Comparison of ENCODE assay signal across 22 cellular contexts in genomic region chr19:7607212-7607873, GRCh38. TPM values are rescaled to one million over a fixed set of nuclear protein-coding genes. Genes with fewer than 3 reads are reported as not detected.
DNase-seq lines count a peak whose midpoint lies in the region; ATAC-seq, FAIRE-seq and TF ChIP-seq lines count a peak whose summit lies in the region.
"Had no signal": no experiment of that assay in that cellular context is flagged by ENCODE, and none has a peak within 500 bp of the region (broad histone marks: within the 10 kb centered on the region; RNA-seq: fewer than 3 reads in every experiment).

No MANE protein-coding gene starts in this region.

- H3K79me1 ChIP-seq in neuronal stem cell (ENCODE audit: low read depth, low read length): peaks cover 2% of the 10 kb centered on the region

- peak overlapping the region; percentile 24 for H2BK5ac ChIP-seq in neuronal stem cell (ENCODE audit: low read length)

- no peaks in the 10 kb centered on the region for H3K4me1 ChIP-seq in A549
- H3K4me1 ChIP-seq in K562 (replicated peaks in 1 of 2; ENCODE audit: control insufficient read depth in 2 of 2, insufficient read depth in 2 of 2, low read length in 2 of 2): peaks cover 2 to 48% of the 10 kb centered on the region in 2 experiments; a peak in 4 of 5 replicates
- no peaks in the 10 kb centered on the region for H3K4me1 ChIP-seq in neuronal stem cell (ENCODE audit: control insufficient read depth in 2 of 2, insufficient read depth in 1 of 2, low read depth in 1 of 2, low read length in 2 of 2)
- no peaks in the 10 kb centered on the region for H3K4me1 ChIP-seq in vagina
- H3K4me1 ChIP-seq: HAP-1 had no signal

- no peaks in the 10 kb centered on the region for H3K36me3 ChIP-seq in K562 (ENCODE audit: control insufficient read depth, insufficient read depth, low read length)
- peaks cover 1 to 7% of the 10 kb centered on the region in 2 donors for H3K36me3 ChIP-seq in neuronal stem cell (replicated peaks in 1 of 2; ENCODE audit: control insufficient read depth in 2 of 2, insufficient read depth in 2 of 2, low read length in 2 of 2)
- H3K36me3 ChIP-seq in vagina: no peaks in the 10 kb centered on the region

- ATAC-seq in A549: no peak
- no peak for ATAC-seq in K562
- no peak for ATAC-seq in T-helper 17 cell
- ATAC-seq: GM23338 had no signal

- no peak overlapping the region for H3K23ac ChIP-seq in neuronal stem cell (ENCODE audit: low read depth, low read length, poor library complexity)

- no peak overlapping the region for H3K14ac ChIP-seq in neuronal stem cell (ENCODE audit: low read length)

- H3K18ac ChIP-seq in neuronal stem cell (ENCODE audit: low read length): no peak overlapping the region

- H3K4me3 Mint-ChIP-seq in T-helper 17 cell: no peak overlapping the region
- H3K4me3 Mint-ChIP-seq: CD4-positive, alpha-beta memory T cell; GM23338 had no signal

- CTCF ChIA-PET in A549 (lab: Yijun Ruan, JAX) (interaction anchor here (1.3 to 3.3 kb wide), 2 partner anchors 10 to 23 kb away, joined by 3 to 13 read pairs; no protein-coding TSS in a partner anchor), K562 (lab: Yijun Ruan, JAX; ENCODE audit: low intra/inter-chr PET ratio) (no interaction called here)

- no peak overlapping the region for H2AK5ac ChIP-seq in neuronal stem cell (ENCODE audit: low read depth, low read length)

- H2BK15ac ChIP-seq in neuronal stem cell (ENCODE audit: low read length): no peak overlapping the region

- TF ChIP-seq POLR2A in A549 (IDR thresholded peaks at IDR 0.05; ENCODE audit: low read length): no peak
- TF ChIP-seq POLR2A in K562 (conservative IDR thresholded peaks at IDR 0.05): no peak
- TF ChIP-seq POLR2A in vagina (IDR thresholded peaks at IDR 0.05): no peak

- peaks cover 14% of the 10 kb centered on the region for H3K27me3 Mint-ChIP-seq in T-helper 17 cell

- DNase-seq in A549 (ENCODE audit: low read depth in 1 of 2, low spot score in 1 of 2) (no peak), K562 (ENCODE audit: extremely low read depth in 1 of 4, low spot score in 3 of 4) (no peak), neuronal stem cell (ENCODE audit: low spot score) (no peak), vagina (ENCODE audit: extremely low spot score in 2 of 2) (no peak), T-helper 17 cell (no peak)
- DNase-seq: 8988T; C1 segment of cervical spinal cord; Calu3; CD4-positive, alpha-beta memory T cell; COR-L47; DMS53; DMS79 treated with DMSO at 0.1 percent for 48 hours; GF-D8 had no signal

- TF ChIP-seq RAD21 in A549 (conservative IDR thresholded peaks at IDR 0.05 in 1 of 2, IDR thresholded peaks at IDR 0.05 in 1 of 2): no peak
- no peak for TF ChIP-seq RAD21 in K562 (CRISPR knock-in tag; conservative IDR thresholded peaks at IDR 0.05 in 1 of 2, IDR thresholded peaks at IDR 0.05 in 1 of 2)

- H2AFZ ChIP-seq in K562 (ENCODE audit: low read depth, low read length) (no peak overlapping the region), neuronal stem cell (ENCODE audit: low read length) (no peak overlapping the region)
- H2AFZ ChIP-seq: GM23338 had no signal

- no peaks in the 10 kb centered on the region for H3K9me1 ChIP-seq in K562 (ENCODE audit: control insufficient read depth, insufficient read depth, low read length)

- TF ChIP-seq CTCF in A549 (IDR thresholded peaks at IDR 0.05): no peak
- TF ChIP-seq CTCF in K562 (IDR thresholded peaks at IDR 0.05 in 2 of 3, conservative IDR thresholded peaks at IDR 0.05 in 1 of 3; ENCODE audit: insufficient read depth in 2 of 3, low read depth in 1 of 3, low read length in 3 of 3): no peak
- TF ChIP-seq CTCF in vagina (IDR thresholded peaks at IDR 0.05): no peak

- no peak for TF ChIP-seq EP300 in A549 (IDR thresholded peaks at IDR 0.05)
- TF ChIP-seq EP300 in K562 (IDR thresholded peaks at IDR 0.05; ENCODE audit: low read length): no peak

- H3K4ac ChIP-seq in neuronal stem cell (ENCODE audit: low read length): no peak overlapping the region

- peaks cover 9% of the 10 kb centered on the region; the same call in 1 of the 2 replicates for H4K20me1 ChIP-seq in K562 (replicated peaks; ENCODE audit: control insufficient read depth, insufficient read depth, low read length)

- H4K8ac ChIP-seq in neuronal stem cell (ENCODE audit: low read depth, low read length): no peak overlapping the region

- H3K4me1 Mint-ChIP-seq in T-helper 17 cell: peaks cover 2% of the 10 kb centered on the region

- no peaks in the 10 kb centered on the region for H3K9me3 ChIP-seq in A549
- no peaks in the 10 kb centered on the region for H3K9me3 ChIP-seq in K562 (replicated peaks; ENCODE audit: control insufficient read depth, insufficient read depth, low read depth, low read length)
- no peaks in the 10 kb centered on the region for H3K9me3 ChIP-seq in neuronal stem cell (replicated peaks in 1 of 2; ENCODE audit: control insufficient read depth in 2 of 2, insufficient read depth in 1 of 2, low read depth in 1 of 2, low read length in 2 of 2)
- H3K9me3 ChIP-seq in vagina: no peaks in the 10 kb centered on the region
- H3K9me3 ChIP-seq in T-helper 17 cell (ENCODE audit: control insufficient read depth, low read length, poor library complexity, severe bottlenecking): no peaks in the 10 kb centered on the region
- H3K9me3 ChIP-seq: HAP-1 had no signal

- no peak overlapping the region for H3K27ac Mint-ChIP-seq in T-helper 17 cell
- H3K27ac Mint-ChIP-seq: GM23338 had no signal

- H3K27me3 ChIP-seq in K562 (ENCODE audit: control insufficient read depth in 2 of 2, insufficient read depth in 2 of 2, low read length in 2 of 2): peaks cover 6 to 27% of the 10 kb centered on the region in 2 experiments; a peak in 3 of 5 replicates
- no peaks in the 10 kb centered on the region for H3K27me3 ChIP-seq in neuronal stem cell (ENCODE audit: control insufficient read depth in 3 of 3, insufficient read depth in 3 of 3, low read depth in 1 of 3, low read length in 3 of 3)
- no peaks in the 10 kb centered on the region for H3K27me3 ChIP-seq in vagina

- H3K9ac ChIP-seq in K562 (ENCODE audit: insufficient read depth in 1 of 2, low read depth in 2 of 2, low read length in 2 of 2) (no peak overlapping the region), neuronal stem cell (ENCODE audit: low read depth, low read length, poor library complexity) (no peak overlapping the region)

- no peak overlapping the region for H3K27ac ChIP-seq in A549
- no peak overlapping the region for H3K27ac ChIP-seq in K562 (ENCODE audit: extremely low read depth, low read depth, low read length)
- H3K27ac ChIP-seq in neuronal stem cell (replicated peaks; ENCODE audit: low read length): no peak overlapping the region
- H3K27ac ChIP-seq in vagina: no peak overlapping the region

- H4K91ac ChIP-seq in neuronal stem cell (ENCODE audit: low read depth, low read length, poor library complexity): no peak overlapping the region

- in situ Hi-C loops in K562 (cut with MboI): no loop called here

- POLR2A ChIA-PET in A549 (lab: Yijun Ruan, JAX): no interaction called here
- POLR2A ChIA-PET in K562 (lab: Yijun Ruan, JAX): interaction anchor here (0.9 to 1.5 kb wide), 3 partner anchors 11 to 596 kb away, joined by 3 to 5 read pairs (median 3); no protein-coding TSS in a partner anchor

- H3K36me3 Mint-ChIP-seq in T-helper 17 cell (ENCODE audit: low read depth): peaks cover 6% of the 10 kb centered on the region
- H3K36me3 Mint-ChIP-seq: CD4-positive, alpha-beta memory T cell had no signal

- BruUV-seq in K562 (replicated peaks; lab: Mats Ljungman, UMichigan): no TSS peak

- H3K4me3 ChIP-seq in A549: no peak overlapping the region
- no peak overlapping the region for H3K4me3 ChIP-seq in K562
- H3K4me3 ChIP-seq in neuronal stem cell (ENCODE audit: low read length in 2 of 2): no peak overlapping the region
- H3K4me3 ChIP-seq in vagina: no peak overlapping the region
- H3K4me3 ChIP-seq: GM23338, HAP-1 had no signal

- H3K4me2 ChIP-seq in A549 (no peak overlapping the region), K562 (ENCODE audit: insufficient read depth, low read length) (no peak overlapping the region), neuronal stem cell (ENCODE audit: insufficient read depth, low read length, poor library complexity, severe bottlenecking) (no peak overlapping the region)
- H3K4me2 ChIP-seq: GM23338 had no signal

- whole genome bisulfite sequencing in A549 (ENCODE audit: missing lambda C conversion rate): 57% methylated on average over 1 of the region's 10 CpGs
- 15% methylated on average over 3 of the region's 10 CpGs for WGBS in K562 (ENCODE audit: insufficient coverage, low coverage, missing lambda C conversion rate)
- no CpG with 5 or more reads among the region's 10 CpGs for WGBS in neuronal stem cell (ENCODE audit: extremely low coverage in 2 of 2, insufficient read length in 2 of 2, insufficient replicate concordance in 1 of 2), 2 donors

- H3K79me2 ChIP-seq in K562 (ENCODE audit: control insufficient read depth, insufficient read depth, low read length): no peaks in the 10 kb centered on the region

- H2BK120ac ChIP-seq in neuronal stem cell (ENCODE audit: low read depth, low read length): no peak overlapping the region

- intact Hi-C loops in K562 (cut with micrococcal nuclease) (no loop called here), vagina (cut with DNase I) (no loop called here)

- H2BK12ac ChIP-seq in neuronal stem cell (ENCODE audit: low read length): no peak overlapping the region

- FAIRE-seq in A549 (lab: Jason Lieb, UNC) (no peak), K562 (lab: Jason Lieb, UNC) (no peak)
- FAIRE-seq: GM12891, GM18507, H54 had no signal

RNA-seq across cellular contexts. Expression of gene CAMSAP3, which starts 11.7 kb away (rescaled TPM):
- polyA plus RNA-seq in A549 (2011; rRNA removed) (0.81 and 1.3 TPM in 2 replicates), A549 (2017; fragmentation: RNase III; extraction: RNeasy Plus Mini Kit Qiagen cat#74134 plus additional on column Dnase treatment) (2.4 to 3.6 TPM (median 2.9 TPM) in 3 replicates), K562 (2011; rRNA removed) (0.25 and 0.64 TPM in 2 replicates), K562 (2014; fragmentation: Illumina TruSeq; extraction: Trizol) (0.30 TPM in 2 replicates), K562 (2014; fragmentation: Nextera tagmentation; extraction: Ambion mirVana) (under 1 TPM in 1 of 2 experiments, not detected in 1; 0.01 TPM), K562 (2014; rRNA removed) (0.17 and 0.18 TPM in 2 replicates)
- polyA plus RNA-seq in A549 (2012; cell fraction: cytosol; rRNA removed): 2.4 and 3.2 TPM in 2 replicates
- polyA plus RNA-seq in A549 (2012; cell fraction: nucleus; rRNA removed): 6.8 and 10.1 TPM in 2 replicates
- 0.79 and 1.5 TPM in 2 replicates for polyA minus RNA-seq in A549 (2011; rRNA and poly(A)+ RNA removed)
- total RNA-seq in K562 (2011; cell fraction: chromatin; rRNA removed; ENCODE audit: low replicate concordance): 0.56 and 3.9 TPM in 2 replicates
- total RNA-seq in K562 (2011; cell fraction: nucleolus; rRNA removed): 0.92 and 3.5 TPM in 2 replicates
- total RNA-seq in K562 (2011; cell fraction: nucleoplasm; rRNA removed): 0.99 and 1.2 TPM in 2 replicates
- total RNA-seq in K562 (2014; rRNA removed) (0.18 and 0.24 TPM in 2 replicates), K562 (2014; rRNA removed; fragmentation: Illumina TruSeq; extraction: Trizol) (0.25 TPM in 1 of 2 replicates, not detected in the other), K562 (2015; rRNA removed; fragmentation: Illumina TruSeq; extraction: Trizol) (0.07 and 0.23 TPM in 2 replicates), K562 (2021) (0.67 and 0.89 TPM in 2 replicates), vagina (12.8 TPM), T-helper 17 cell (under 1 TPM; 0.12 to 0.44 TPM)
- 0.40 and 0.49 TPM in 2 replicates for polyA plus RNA-seq in K562 (2011; cell fraction: cytosol; rRNA removed)
- polyA plus RNA-seq in K562 (2011; cell fraction: nucleus; rRNA removed): 2.3 and 2.5 TPM in 2 replicates
- polyA plus RNA-seq in K562 (2012): 0.65 and 2.6 TPM in 2 replicates
- polyA minus RNA-seq in K562 (2011; rRNA and poly(A)+ RNA removed): 0.06 and 0.07 TPM in 2 replicates
- 0.38 and 1.0 TPM in 2 replicates for polyA minus RNA-seq in K562 (2011; cell fraction: cytosol; rRNA and poly(A)+ RNA removed)
- polyA minus RNA-seq in K562 (2011; cell fraction: nucleus; rRNA and poly(A)+ RNA removed): 0.54 and 1.8 TPM in 2 replicates
- polyA plus RNA-seq in neuronal stem cell (2013, experiment 1 of 2): 13.7 TPM
- polyA plus RNA-seq in neuronal stem cell (2013, experiment 2 of 2): 14.1 TPM
- polyA plus RNA-seq: BJ had no signal

RNA-seq across cellular contexts. Expression of gene XAB2, which starts 22.0 kb away (rescaled TPM):
- polyA plus RNA-seq in A549 (2011; rRNA removed) (13.9 and 15.0 TPM in 2 replicates), A549 (2017; fragmentation: RNase III; extraction: RNeasy Plus Mini Kit Qiagen cat#74134 plus additional on column Dnase treatment) (21.2 to 22.2 TPM (median 21.6 TPM) in 3 replicates), K562 (2011; rRNA removed) (19.1 and 36.3 TPM in 2 replicates), K562 (2014; fragmentation: Illumina TruSeq; extraction: Trizol) (20.0 and 33.9 TPM in 2 replicates), K562 (2014; fragmentation: Nextera tagmentation; extraction: Ambion mirVana) (under 1 TPM; 0.21 to 0.71 TPM), K562 (2014; rRNA removed) (36.7 and 38.4 TPM in 2 replicates)
- 34.6 and 39.0 TPM in 2 replicates for polyA plus RNA-seq in A549 (2012; cell fraction: cytosol; rRNA removed)
- polyA plus RNA-seq in A549 (2012; cell fraction: nucleus; rRNA removed): 124 and 162 TPM in 2 replicates
- polyA minus RNA-seq in A549 (2011; rRNA and poly(A)+ RNA removed): 32.8 and 40.7 TPM in 2 replicates
- total RNA-seq in K562 (2011; cell fraction: chromatin; rRNA removed; ENCODE audit: low replicate concordance): 26.2 and 87.7 TPM in 2 replicates
- total RNA-seq in K562 (2011; cell fraction: nucleolus; rRNA removed): 82.9 and 84.2 TPM in 2 replicates
- 36.0 and 40.3 TPM in 2 replicates for total RNA-seq in K562 (2011; cell fraction: nucleoplasm; rRNA removed)
- total RNA-seq in K562 (2014; rRNA removed) (43.7 and 54.6 TPM in 2 replicates), K562 (2014; rRNA removed; fragmentation: Illumina TruSeq; extraction: Trizol) (5.6 and 7.6 TPM in 2 replicates), K562 (2015; rRNA removed; fragmentation: Illumina TruSeq; extraction: Trizol) (22.0 and 24.3 TPM in 2 replicates), K562 (2021) (58.3 and 58.7 TPM in 2 replicates), vagina (44.0 TPM), T-helper 17 cell (10 to 100 TPM; 56.3 to 70.1 TPM)
- 34.9 and 73.2 TPM in 2 replicates for polyA plus RNA-seq in K562 (2011; cell fraction: cytosol; rRNA removed)
- 90.6 and 116 TPM in 2 replicates for polyA plus RNA-seq in K562 (2011; cell fraction: nucleus; rRNA removed)
- polyA plus RNA-seq in K562 (2012): 39.7 and 58.7 TPM in 2 replicates
- 19.3 and 29.5 TPM in 2 replicates for polyA minus RNA-seq in K562 (2011; rRNA and poly(A)+ RNA removed)
- 50.8 and 65.5 TPM in 2 replicates for polyA minus RNA-seq in K562 (2011; cell fraction: cytosol; rRNA and poly(A)+ RNA removed)
- 26.3 and 36.9 TPM in 2 replicates for polyA minus RNA-seq in K562 (2011; cell fraction: nucleus; rRNA and poly(A)+ RNA removed)
- polyA plus RNA-seq in neuronal stem cell (2013, experiment 1 of 2): 25.9 TPM
- polyA plus RNA-seq in neuronal stem cell (2013, experiment 2 of 2): 24.7 TPM

RNA-seq across cellular contexts. Expression of gene PET100, which starts 22.2 kb away (rescaled TPM):
- 28.5 and 48.6 TPM in 2 replicates for polyA plus RNA-seq in A549 (2011; rRNA removed)
- polyA plus RNA-seq in A549 (2012; cell fraction: cytosol; rRNA removed): 27.2 and 39.2 TPM in 2 replicates
- 8.5 and 33.8 TPM in 2 replicates for polyA plus RNA-seq in A549 (2012; cell fraction: nucleus; rRNA removed)
- 85.0 to 109 TPM (median 99.3 TPM) in 3 replicates for polyA plus RNA-seq in A549 (2017; fragmentation: RNase III; extraction: RNeasy Plus Mini Kit Qiagen cat#74134 plus additional on column Dnase treatment)
- polyA minus RNA-seq in A549 (2011; rRNA and poly(A)+ RNA removed): 4.1 and 4.2 TPM in 2 replicates
- total RNA-seq in K562 (2011; cell fraction: chromatin; rRNA removed; ENCODE audit: low replicate concordance): 38.1 and 46.0 TPM in 2 replicates
- total RNA-seq in K562 (2011; cell fraction: nucleolus; rRNA removed): 31.5 and 34.5 TPM in 2 replicates
- 43.6 and 52.8 TPM in 2 replicates for total RNA-seq in K562 (2011; cell fraction: nucleoplasm; rRNA removed)
- 59.9 and 62.3 TPM in 2 replicates for total RNA-seq in K562 (2014; rRNA removed)
- total RNA-seq in K562 (2014; rRNA removed; fragmentation: Illumina TruSeq; extraction: Trizol): 116 and 120 TPM in 2 replicates
- total RNA-seq in K562 (2015; rRNA removed; fragmentation: Illumina TruSeq; extraction: Trizol): 82.1 and 93.7 TPM in 2 replicates
- total RNA-seq in K562 (2021): 147 and 160 TPM in 2 replicates
- polyA plus RNA-seq in K562 (2011; rRNA removed): 51.1 and 72.3 TPM in 2 replicates
- 21.3 and 27.3 TPM in 2 replicates for polyA plus RNA-seq in K562 (2011; cell fraction: cytosol; rRNA removed)
- polyA plus RNA-seq in K562 (2011; cell fraction: nucleus; rRNA removed): 33.8 and 34.8 TPM in 2 replicates
- polyA plus RNA-seq in K562 (2012): 68.4 and 184 TPM in 2 replicates
- polyA plus RNA-seq in K562 (2014; fragmentation: Illumina TruSeq; extraction: Trizol): 77.2 and 79.8 TPM in 2 replicates
- polyA plus RNA-seq in K562 (2014; fragmentation: Nextera tagmentation; extraction: Ambion mirVana): 100 to 1,000 TPM; 322 to 351 TPM
- polyA plus RNA-seq in K562 (2014; rRNA removed): 98.3 and 111 TPM in 2 replicates
- 14.1 and 14.8 TPM in 2 replicates for polyA minus RNA-seq in K562 (2011; rRNA and poly(A)+ RNA removed)
- 8.8 and 9.0 TPM in 2 replicates for polyA minus RNA-seq in K562 (2011; cell fraction: cytosol; rRNA and poly(A)+ RNA removed)
- 4.7 and 15.7 TPM in 2 replicates for polyA minus RNA-seq in K562 (2011; cell fraction: nucleus; rRNA and poly(A)+ RNA removed)
- polyA plus RNA-seq in neuronal stem cell (2013, experiment 1 of 2): 591 TPM
- polyA plus RNA-seq in neuronal stem cell (2013, experiment 2 of 2): 612 TPM
- total RNA-seq in vagina: 16.7 TPM
- 100 to 1,000 TPM; 106 to 109 TPM for total RNA-seq in T-helper 17 cell

RNA-seq across cellular contexts. Expression of gene PCP2, which starts 26.2 kb away (rescaled TPM):
- polyA plus RNA-seq in A549 (2011; rRNA removed) (not detected in 2 replicates), A549 (2017; fragmentation: RNase III; extraction: RNeasy Plus Mini Kit Qiagen cat#74134 plus additional on column Dnase treatment) (0.19 to 0.41 TPM (median 0.26 TPM) in 3 replicates), K562 (2011; rRNA removed) (0.17 and 0.47 TPM in 2 replicates), K562 (2014; fragmentation: Illumina TruSeq; extraction: Trizol) (0.90 TPM in 1 of 2 replicates, not detected in the other), K562 (2014; fragmentation: Nextera tagmentation; extraction: Ambion mirVana) (under 1 TPM in 1 of 2 experiments, not detected in 1; 0.22 TPM), K562 (2014; rRNA removed) (1.3 and 1.6 TPM in 2 replicates)
- 0.05 and 0.08 TPM in 2 replicates for polyA plus RNA-seq in A549 (2012; cell fraction: cytosol; rRNA removed)
- polyA plus RNA-seq in A549 (2012; cell fraction: nucleus; rRNA removed): 0.32 and 0.39 TPM in 2 replicates
- polyA minus RNA-seq in A549 (2011; rRNA and poly(A)+ RNA removed): not detected in 2 replicates
- 1.8 TPM in 1 of 2 replicates, not detected in the other for total RNA-seq in K562 (2011; cell fraction: chromatin; rRNA removed; ENCODE audit: low replicate concordance)
- 0.53 and 1.2 TPM in 2 replicates for total RNA-seq in K562 (2011; cell fraction: nucleolus; rRNA removed)
- total RNA-seq in K562 (2011; cell fraction: nucleoplasm; rRNA removed): 0.59 and 1.8 TPM in 2 replicates
- total RNA-seq in K562 (2014; rRNA removed) (0.73 and 1.5 TPM in 2 replicates), K562 (2014; rRNA removed; fragmentation: Illumina TruSeq; extraction: Trizol) (0.25 TPM in 1 of 2 replicates, not detected in the other), K562 (2015; rRNA removed; fragmentation: Illumina TruSeq; extraction: Trizol) (0.23 TPM in 1 of 2 replicates, not detected in the other), K562 (2021) (0.96 and 1.3 TPM in 2 replicates), vagina (not detected), T-helper 17 cell (1 to 10 TPM; 2.0 to 9.1 TPM)
- polyA plus RNA-seq in K562 (2011; cell fraction: cytosol; rRNA removed): 0.49 and 0.79 TPM in 2 replicates
- 2.3 and 6.4 TPM in 2 replicates for polyA plus RNA-seq in K562 (2011; cell fraction: nucleus; rRNA removed)
- polyA plus RNA-seq in K562 (2012): 1.7 and 3.8 TPM in 2 replicates
- polyA minus RNA-seq in K562 (2011; rRNA and poly(A)+ RNA removed): not detected in 2 replicates
- polyA minus RNA-seq in K562 (2011; cell fraction: cytosol; rRNA and poly(A)+ RNA removed): not detected in 2 replicates
- polyA minus RNA-seq in K562 (2011; cell fraction: nucleus; rRNA and poly(A)+ RNA removed): not detected in 2 replicates
- polyA plus RNA-seq in neuronal stem cell (2013, experiment 1 of 2): not detected
- polyA plus RNA-seq in neuronal stem cell (2013, experiment 2 of 2): not detected
- total RNA-seq: A673, Calu3, Daoy, G401, GM23338 had no signal
- polyA plus RNA-seq: BJ, GM23338 had no signal

RNA-seq across cellular contexts. Expression of gene STXBP2, which starts 29.6 kb away (rescaled TPM):
- polyA plus RNA-seq in A549 (2011; rRNA removed) (44.4 and 47.2 TPM in 2 replicates), A549 (2017; fragmentation: RNase III; extraction: RNeasy Plus Mini Kit Qiagen cat#74134 plus additional on column Dnase treatment) (39.4 to 47.6 TPM (median 41.4 TPM) in 3 replicates), K562 (2011; rRNA removed) (141 and 157 TPM in 2 replicates), K562 (2014; fragmentation: Illumina TruSeq; extraction: Trizol) (71.3 and 102 TPM in 2 replicates), K562 (2014; fragmentation: Nextera tagmentation; extraction: Ambion mirVana) (1 to 10 TPM; 2.5 to 9.1 TPM), K562 (2014; rRNA removed) (142 and 145 TPM in 2 replicates)
- polyA plus RNA-seq in A549 (2012; cell fraction: cytosol; rRNA removed): 57.5 and 63.0 TPM in 2 replicates
- 163 and 178 TPM in 2 replicates for polyA plus RNA-seq in A549 (2012; cell fraction: nucleus; rRNA removed)
- 129 and 144 TPM in 2 replicates for polyA minus RNA-seq in A549 (2011; rRNA and poly(A)+ RNA removed)
- 1,097 and 1,923 TPM in 2 replicates for total RNA-seq in K562 (2011; cell fraction: chromatin; rRNA removed; ENCODE audit: low replicate concordance)
- 928 and 1,024 TPM in 2 replicates for total RNA-seq in K562 (2011; cell fraction: nucleolus; rRNA removed)
- total RNA-seq in K562 (2011; cell fraction: nucleoplasm; rRNA removed): 1,126 and 1,380 TPM in 2 replicates
- total RNA-seq in K562 (2014; rRNA removed) (79.9 and 96.0 TPM in 2 replicates), K562 (2014; rRNA removed; fragmentation: Illumina TruSeq; extraction: Trizol) (29.8 and 31.6 TPM in 2 replicates), K562 (2015; rRNA removed; fragmentation: Illumina TruSeq; extraction: Trizol) (37.6 and 38.4 TPM in 2 replicates), K562 (2021) (136 and 163 TPM in 2 replicates), vagina (64.3 TPM), T-helper 17 cell (100 to 1,000 TPM; 256 to 274 TPM)
- 143 and 228 TPM in 2 replicates for polyA plus RNA-seq in K562 (2011; cell fraction: cytosol; rRNA removed)
- 689 and 874 TPM in 2 replicates for polyA plus RNA-seq in K562 (2011; cell fraction: nucleus; rRNA removed)
- 178 and 291 TPM in 2 replicates for polyA plus RNA-seq in K562 (2012)
- 674 and 952 TPM in 2 replicates for polyA minus RNA-seq in K562 (2011; rRNA and poly(A)+ RNA removed)
- 134 and 138 TPM in 2 replicates for polyA minus RNA-seq in K562 (2011; cell fraction: cytosol; rRNA and poly(A)+ RNA removed)
- polyA minus RNA-seq in K562 (2011; cell fraction: nucleus; rRNA and poly(A)+ RNA removed): 244 and 299 TPM in 2 replicates
- 15.8 TPM for polyA plus RNA-seq in neuronal stem cell (2013, experiment 1 of 2)
- polyA plus RNA-seq in neuronal stem cell (2013, experiment 2 of 2): 14.9 TPM

Comparison
In these comparisons a context has a peak if more than half of its experiments do, and no peak if none do; other contexts are left out.
1. Of the 35 proteins assayed by ChIP-seq in both K562 and A549: peak only in K562: KDM1A; only in A549: none; in both: ZFP36; in neither: 33.